ENCODE assay signal across 1 cellular context in the genomic region with DNA sequence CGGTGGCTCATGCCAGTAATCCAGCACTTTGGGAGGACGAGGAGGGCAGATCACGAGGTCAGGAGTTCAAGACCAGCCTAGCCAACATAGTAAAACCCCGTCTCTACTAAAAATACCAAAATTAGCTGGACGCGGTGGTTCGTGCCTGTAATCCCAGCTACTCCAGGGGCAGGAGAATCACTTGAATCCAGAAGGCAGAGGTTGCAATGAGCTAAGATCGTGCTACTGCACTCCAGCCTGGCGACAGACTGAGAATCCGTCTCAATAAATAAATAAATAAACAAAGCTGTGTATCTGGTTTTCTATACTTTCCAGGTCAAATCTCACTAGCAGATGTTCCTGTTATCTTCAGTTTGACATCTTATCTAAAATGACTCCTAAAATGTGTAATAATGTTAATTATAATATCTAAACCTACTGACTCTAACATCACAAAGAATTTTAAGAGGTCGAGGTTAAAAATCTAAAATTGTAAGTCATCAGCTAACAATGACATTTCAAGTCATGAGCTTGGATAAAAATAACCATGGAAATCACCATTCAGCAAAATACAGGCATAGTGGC.
TF ChIP-seq lines count a peak whose summit lies in the region.

No MANE protein-coding gene starts in this region.

TF ChIP-seq in HepG2, 621 proteins besides CTCF, POLR2A, EP300 and RAD21 (continued from another document):
- TF ChIP-seq, protein P1, sequence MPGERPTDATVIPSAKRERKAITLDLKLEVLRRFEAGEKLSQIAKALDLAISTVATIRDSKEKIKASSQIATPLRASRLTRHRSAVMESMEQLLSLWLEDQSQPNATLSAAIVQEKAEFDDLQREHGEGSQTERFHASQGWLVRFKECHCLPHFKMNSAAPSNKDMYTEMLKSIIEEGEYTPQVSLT (CRISPR knock-in tag; IDR thresholded peaks at IDR 0.05; ENCODE audit: borderline replicate concordance, low read depth) = 0 out of 2 replicates have a peak, but pooled peaks have one; percentile 52
- TF ChIP-seq SALL1 (CRISPR knock-in tag; IDR thresholded peaks at IDR 0.05) (no peak), RCOR2 (CRISPR knock-in tag; IDR thresholded peaks at IDR 0.05) (no peak), ZNF746 (CRISPR knock-in tag; IDR thresholded peaks at IDR 0.05) (peak; percentile 16; the same call in 1 of the 2 replicates), ZNF20 (CRISPR knock-in tag; IDR thresholded peaks at IDR 0.05) (no peak), RFXAP (CRISPR knock-in tag; IDR thresholded peaks at IDR 0.05; ENCODE audit: borderline replicate concordance) (peak; percentile 70; the same call in 1 of the 2 replicates)
- TF ChIP-seq, protein P2, sequence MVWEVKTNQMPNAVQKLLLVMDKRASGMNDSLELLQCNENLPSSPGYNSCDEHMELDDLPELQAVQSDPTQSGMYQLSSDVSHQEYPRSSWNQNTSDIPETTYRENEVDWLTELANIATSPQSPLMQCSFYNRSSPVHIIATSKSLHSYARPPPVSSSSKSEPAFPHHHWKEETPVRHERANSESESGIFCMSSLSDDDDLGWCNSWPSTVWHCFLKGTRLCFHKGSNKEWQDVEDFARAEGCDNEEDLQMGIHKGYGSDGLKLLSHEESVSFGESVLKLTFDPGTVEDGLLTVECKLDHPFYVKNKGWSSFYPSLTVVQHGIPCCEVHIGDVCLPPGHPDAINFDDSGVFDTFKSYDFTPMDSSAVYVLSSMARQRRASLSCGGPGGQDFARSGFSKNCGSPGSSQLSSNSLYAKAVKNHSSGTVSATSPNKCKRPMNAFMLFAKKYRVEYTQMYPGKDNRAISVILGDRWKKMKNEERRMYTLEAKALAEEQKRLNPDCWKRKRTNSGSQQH (CRISPR knock-in tag; IDR thresholded peaks at IDR 0.05; ENCODE audit: low read depth) = no peak
- TF ChIP-seq, protein P3, sequence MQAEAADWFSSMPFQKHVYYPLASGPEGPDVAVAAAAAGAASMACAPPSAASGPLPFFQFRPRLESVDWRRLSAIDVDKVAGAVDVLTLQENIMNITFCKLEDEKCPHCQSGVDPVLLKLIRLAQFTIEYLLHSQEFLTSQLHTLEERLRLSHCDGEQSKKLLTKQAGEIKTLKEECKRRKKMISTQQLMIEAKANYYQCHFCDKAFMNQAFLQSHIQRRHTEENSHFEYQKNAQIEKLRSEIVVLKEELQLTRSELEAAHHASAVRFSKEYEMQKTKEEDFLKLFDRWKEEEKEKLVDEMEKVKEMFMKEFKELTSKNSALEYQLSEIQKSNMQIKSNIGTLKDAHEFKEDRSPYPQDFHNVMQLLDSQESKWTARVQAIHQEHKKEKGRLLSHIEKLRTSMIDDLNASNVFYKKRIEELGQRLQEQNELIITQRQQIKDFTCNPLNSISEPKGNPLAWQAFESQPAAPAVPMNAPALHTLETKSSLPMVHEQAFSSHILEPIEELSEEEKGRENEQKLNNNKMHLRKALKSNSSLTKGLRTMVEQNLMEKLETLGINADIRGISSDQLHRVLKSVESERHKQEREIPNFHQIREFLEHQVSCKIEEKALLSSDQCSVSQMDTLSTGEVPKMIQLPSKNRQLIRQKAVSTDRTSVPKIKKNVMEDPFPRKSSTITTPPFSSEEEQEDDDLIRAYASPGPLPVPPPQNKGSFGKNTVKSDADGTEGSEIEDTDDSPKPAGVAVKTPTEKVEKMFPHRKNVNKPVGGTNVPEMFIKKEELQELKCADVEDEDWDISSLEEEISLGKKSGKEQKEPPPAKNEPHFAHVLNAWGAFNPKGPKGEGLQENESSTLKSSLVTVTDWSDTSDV (CRISPR knock-in tag; IDR thresholded peaks at IDR 0.05) = no peak
